ENCODE assay signal across 8 cellular contexts in the genomic region with DNA sequence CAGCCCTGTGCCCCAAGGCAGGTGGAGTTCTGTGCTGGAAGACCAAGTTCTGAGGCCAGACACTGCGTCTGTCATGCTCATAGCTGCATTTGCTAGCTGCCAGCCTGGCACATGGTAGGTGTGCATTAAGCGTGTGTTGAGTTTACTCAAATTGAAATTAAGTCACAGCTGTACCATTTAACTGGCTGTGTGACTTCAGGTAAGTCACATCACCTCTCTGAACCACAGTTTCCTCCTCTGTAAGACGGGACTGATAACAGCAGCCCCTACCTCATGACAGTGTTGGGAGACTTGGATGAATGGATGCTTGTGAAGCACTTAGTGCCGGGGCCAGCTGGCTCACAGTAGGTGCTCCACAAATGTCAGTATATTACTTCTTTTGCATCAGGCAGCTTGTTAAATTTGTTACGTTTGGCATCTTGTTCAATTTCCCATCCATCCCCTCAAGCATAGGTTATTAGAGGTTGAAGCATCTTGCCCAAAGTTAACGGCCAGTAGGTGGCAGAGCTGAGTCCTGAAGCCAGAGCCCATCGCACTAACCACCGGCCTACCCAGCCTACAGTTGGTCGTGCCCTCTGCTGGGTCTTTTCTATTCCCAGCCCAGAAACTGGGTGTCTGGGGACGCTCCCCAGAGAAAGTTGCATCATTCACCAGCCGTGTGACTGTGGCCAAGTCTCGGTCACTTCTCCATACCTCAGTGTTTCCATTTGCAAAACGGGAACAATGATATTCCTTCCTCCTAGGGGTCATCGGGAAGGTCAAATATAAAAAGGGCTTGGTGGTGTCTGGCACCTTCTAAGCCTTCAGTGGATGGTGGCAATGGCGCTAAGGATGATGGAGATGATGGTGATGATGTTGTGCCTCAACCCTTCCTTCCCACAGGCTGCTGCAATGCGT. TPM values are rescaled to one million over a fixed set of nuclear protein-coding genes. Genes with fewer than 3 reads are reported as not detected.
DNase-seq lines count a peak whose midpoint lies in the region; ATAC-seq and TF ChIP-seq lines count a peak whose summit lies in the region.

No MANE protein-coding gene starts in this region.

- H3K4me3 ChIP-seq in LNCaP clone FGC (ENCODE audit: low read depth, low read length) = no peak overlapping the region

- DNase-seq in DMS53 (lab: John Stamatoyannopoulos, UW) (peak; percentile 77), LNCaP clone FGC (ENCODE audit: low read depth) (peak; percentile 2), UCSD-AML1 (lab: John Stamatoyannopoulos, UW; ENCODE audit: unreplicated experiment) (peak; percentile 56), left kidney (ENCODE audit: low read depth, low spot score) (peak; percentile 33), DMS79 (lab: John Stamatoyannopoulos, UW) (no peak)
- DNase-seq in stimulated activated CD8-positive, alpha-beta memory T cell treated with anti-CD3 and anti-CD28 coated beads, Interleukin-4, amount 100 ng/mL, for 24 hours (ENCODE audit: low read depth) = peak; percentile 54

- TF ChIP-seq CTCF in LNCaP clone FGC (IDR thresholded peaks at IDR 0.05; ENCODE audit: control insufficient read depth, extremely low read depth, insufficient read depth) (peak; percentile 67), brain (conservative IDR thresholded peaks at IDR 0.05) (peak; percentile 15 to 45)

- no peaks in the 10 kb centered on the region for H3K36me3 Mint-ChIP-seq in brain

- no peaks in the 10 kb centered on the region for H3K27me3 Mint-ChIP-seq in brain

- no peak overlapping the region for H3K27ac Mint-ChIP-seq in brain

- H3K9me3 Mint-ChIP-seq in brain = no peaks in the 10 kb centered on the region

- H3K4me3 Mint-ChIP-seq in brain = no peak overlapping the region

- no peaks in the 10 kb centered on the region for H3K4me1 Mint-ChIP-seq in brain

- ATAC-seq in GM21723 (IDR thresholded peaks at IDR 0.05; ENCODE audit: unreplicated experiment) = no peak

RNA-seq across cellular contexts. Expression of a gene that starts 4.5 kb away (rescaled TPM):
- 0.78 TPM for polyA plus RNA-seq in brain (ENCODE audit: insufficient read depth, low read depth, low replicate concordance)

RNA-seq across cellular contexts. Expression of a gene that starts 27.0 kb away (rescaled TPM):
- 9.9 TPM for polyA plus RNA-seq in brain (ENCODE audit: insufficient read depth, low read depth, low replicate concordance)
